Comparison of ENCODE assay signal across 8 cellular contexts in genomic region chr21:44801468-44802395, GRCh38.
DNase-seq lines count a peak whose midpoint lies in the region; ATAC-seq lines count a peak whose summit lies in the region.

TSS of gene UBE2G2 (minus strand) at chr21:44801820. CDS start at chr21:44801748, 72 bp downstream.

- H3K27ac ChIP-seq in BLaER1, result peak within 1 kb of the TSS; percentile 89

- peak within 1 kb of the TSS; percentile 99 for H3K4me2 ChIP-seq in BLaER1

- ATAC-seq in GM19328 (IDR thresholded peaks at IDR 0.05; ENCODE audit: unreplicated experiment), result peak; percentile 62
- peak; percentile 71 for ATAC-seq in HG03571 (IDR thresholded peaks at IDR 0.05; ENCODE audit: unreplicated experiment)

- peak within 1 kb of the TSS; percentile 90 for H3K9ac ChIP-seq in BLaER1

- H4K20me1 ChIP-seq in BLaER1, result peaks cover 53% of the 10 kb centered on the region

- H3K4me3 ChIP-seq in BLaER1, result peak within 1 kb of the TSS; percentile 85

- H3K4me1 ChIP-seq in BLaER1, result peaks cover 55% of the 10 kb centered on the region

- DNase-seq in NK-92 (lab: John Stamatoyannopoulos, UW; ENCODE audit: unreplicated experiment) (peak; percentile 22), medulla oblongata (ENCODE audit: extremely low spot score) (peak; percentile 77)
- peak; percentile 50 to 83 for DNase-seq in activated CD8-positive, alpha-beta memory T cell treated with anti-CD3 and anti-CD28 coated beads for 1 hour (ENCODE audit: extremely low read depth in 1 of 2, low read depth in 1 of 2)
- peak; percentile 82 for DNase-seq in effector CD4-positive, alpha-beta T cell
- DNase-seq in stimulated activated CD4-positive, alpha-beta T cell treated with anti-CD3 and anti-CD28 coated beads, TNF-alpha, amount 100 ng/mL, for 48 hours (ENCODE audit: low read depth in 3 of 3), result peak; percentile 72 to 83 (median 75)

- no peaks in the 10 kb centered on the region for H3K27me3 ChIP-seq in BLaER1

- H3K36me3 ChIP-seq in BLaER1, result peaks cover 61% of the 10 kb centered on the region

- no peaks in the 10 kb centered on the region for H3K9me3 ChIP-seq in BLaER1

Comparison
In these comparisons a context has a peak if more than half of its experiments do, and no peak if none do; other contexts are left out.
1. Peak in every context shown above with its lines: DNase-seq, ATAC-seq, H3K4me3 ChIP-seq and H3K27ac ChIP-seq.
2. DNase-seq: peak in every context shown above with its lines; median percentile 82 in effector CD4-positive, alpha-beta T cell; 77 in medulla oblongata; 75 in stimulated activated CD4-positive, alpha-beta T cell treated with anti-CD3 and anti-CD28 coated beads, TNF-alpha, amount 100 ng/mL, for 48 hours; 66 in activated CD8-positive, alpha-beta memory T cell treated with anti-CD3 and anti-CD28 coated beads for 1 hour; 22 in NK-92.